Comparison of ENCODE assay signal across 13 cellular contexts in genomic region chr4:57137261-57137660, GRCh38.
"Had no signal": no experiment of that assay in that cellular context is flagged by ENCODE, and none has a peak within 500 bp of the region (broad histone marks: within the 10 kb centered on the region; RNA-seq: fewer than 3 reads in every experiment).

No MANE protein-coding gene starts in this region.

- H3K9me3 ChIP-seq: ascending aorta, thoracic aorta had no signal

- H3K27ac ChIP-seq: ascending aorta, parathyroid adenoma, thoracic aorta had no signal

- H3K36me3 ChIP-seq: ascending aorta, thoracic aorta had no signal

- FAIRE-seq: frontal cortex, islet of Langerhans had no signal

- DNase-seq: activated CD4-positive, alpha-beta T cell treated with anti-CD3 and anti-CD28 coated beads, Interleukin-2, amount 50 U/mL, for 1 hour; activated CD8-positive, alpha-beta memory T cell treated with anti-CD3 and anti-CD28 coated beads for 24 hours; caudate nucleus; effector memory CD4-positive, alpha-beta T cell had no signal

- H3K4me1 ChIP-seq: parathyroid adenoma had no signal

- H3K36me3 Mint-ChIP-seq: stimulated activated effector memory CD8-positive, alpha-beta T cell treated with anti-CD3 and anti-CD28 coated beads, Interleukin-12 subunit alpha, Interleukin-12 subunit beta, amount 100 ng/mL, for 72 hours had no signal

- H3K4me3 ChIP-seq: ascending aorta, lung, thoracic aorta had no signal

- H3K27ac Mint-ChIP-seq: stimulated activated effector memory CD8-positive, alpha-beta T cell treated with anti-CD3 and anti-CD28 coated beads, Interleukin-12 subunit alpha, Interleukin-12 subunit beta, amount 100 ng/mL, for 72 hours; T-helper 2 cell treated with Interferon-gamma antibody and Interleukin-4, amounts not matched to agents 5 μg/mL and 100 μg/mL, for 36 hours had no signal

- H3K27me3 ChIP-seq: ascending aorta had no signal

- ATAC-seq: activated CD4-positive, CD25-positive, alpha-beta regulatory T cell treated with anti-CD3 and anti-CD28 coated beads, Interleukin-2, amount 50 U/mL, for 24 hours; stimulated activated effector memory CD8-positive, alpha-beta T cell treated with anti-CD3 and anti-CD28 coated beads, Interleukin-12 subunit alpha, Interleukin-12 subunit beta, amount 100 ng/mL, for 72 hours had no signal

- H3K9me3 Mint-ChIP-seq: stimulated activated effector memory CD8-positive, alpha-beta T cell treated with anti-CD3 and anti-CD28 coated beads, Interleukin-12 subunit alpha, Interleukin-12 subunit beta, amount 100 ng/mL, for 72 hours; T-helper 2 cell treated with Interferon-gamma antibody and Interleukin-4, amounts not matched to agents 5 μg/mL and 100 μg/mL, for 36 hours had no signal
